Comparison of ENCODE assay signal across 10 cellular contexts in the genomic region with DNA sequence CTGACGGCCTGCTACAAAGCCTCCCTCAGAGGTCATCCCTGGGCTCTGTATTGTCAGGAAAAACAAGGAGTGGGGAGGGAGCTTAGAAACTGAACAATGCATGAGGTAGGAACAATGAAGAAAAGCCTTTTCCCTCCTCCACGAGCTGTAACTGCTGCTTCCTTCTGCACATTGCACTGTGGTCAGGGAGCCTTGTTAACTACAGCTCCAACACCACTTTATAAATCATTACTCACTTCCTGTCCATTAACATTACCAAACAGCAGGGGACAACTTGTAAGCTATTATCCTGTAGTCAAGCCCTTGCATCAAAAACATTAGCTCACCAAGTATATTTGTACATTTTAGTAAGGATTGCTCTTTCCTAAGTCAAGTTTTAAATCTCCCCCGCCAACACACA.
DNase-seq lines count a peak whose midpoint lies in the region; FAIRE-seq and TF ChIP-seq lines count a peak whose summit lies in the region.
"Had no signal": no experiment of that assay in that cellular context is flagged by ENCODE, and none has a peak within 500 bp of the region (broad histone marks: within the 10 kb centered on the region; RNA-seq: fewer than 3 reads in every experiment).

No MANE protein-coding gene starts in this region.

- DNase-seq in AG08396 (ENCODE audit: low spot score) = peak; percentile 5
- peak; percentile 54 for DNase-seq in HPDE6-E6E7 (ENCODE audit: extremely low spot score)
- DNase-seq in RCC 7860 (ENCODE audit: low spot score) = peak; percentile 82
- DNase-seq in foreskin melanocyte = peak; percentile 46
- DNase-seq in H7 = no peak
- DNase-seq in activated CD4-positive, alpha-beta T cell treated with anti-CD3 and anti-CD28 coated beads, Interleukin-2, amount 50 U/mL, for 1 hour = no peak
- no peak for DNase-seq in GM12892 (ENCODE audit: insufficient read length)
- no peak for DNase-seq in midbrain (lab: John Stamatoyannopoulos, UW)
- DNase-seq: naive B cell; stimulated activated naive B cell treated with anti-CD40 and anti-IgM and Interleukin-4, amounts not matched to agents 10 μg/mL and 1 μg/mL and 100 μg/mL, for 72 hours had no signal

- no peaks in the 10 kb centered on the region for H3K36me3 ChIP-seq in H7 (replicated peaks; ENCODE audit: control insufficient read depth, insufficient read depth, low read length)

- TF ChIP-seq POLR2A in GM12892 (IDR thresholded peaks at IDR 0.05; ENCODE audit: low read depth, low read length) = no peak

- no peak overlapping the region for H3K4me3 ChIP-seq in H7 (ENCODE audit: insufficient read depth, low read depth, low read length)

- H3K27me3 ChIP-seq in H7 (ENCODE audit: control insufficient read depth, insufficient read depth, low read length) = no peaks in the 10 kb centered on the region

- FAIRE-seq in RCC 7860 (lab: Jason Lieb, UNC) = peak; percentile 75
- no peak for FAIRE-seq in GM12892 (lab: Jason Lieb, UNC)

Comparison
In these comparisons a context has a peak if more than half of its experiments do, and no peak if none do; other contexts are left out.
1. DNase-seq: peak in AG08396 (single experiment), HPDE6-E6E7 (single experiment), RCC 7860 (single experiment) and foreskin melanocyte (single experiment); none in H7 (single experiment), activated CD4-positive, alpha-beta T cell treated with anti-CD3 and anti-CD28 coated beads, Interleukin-2, amount 50 U/mL, for 1 hour (single experiment), GM12892 (single experiment) and midbrain (single experiment).